18 cellular contexts compared by ENCODE assay signal in the genomic region with DNA sequence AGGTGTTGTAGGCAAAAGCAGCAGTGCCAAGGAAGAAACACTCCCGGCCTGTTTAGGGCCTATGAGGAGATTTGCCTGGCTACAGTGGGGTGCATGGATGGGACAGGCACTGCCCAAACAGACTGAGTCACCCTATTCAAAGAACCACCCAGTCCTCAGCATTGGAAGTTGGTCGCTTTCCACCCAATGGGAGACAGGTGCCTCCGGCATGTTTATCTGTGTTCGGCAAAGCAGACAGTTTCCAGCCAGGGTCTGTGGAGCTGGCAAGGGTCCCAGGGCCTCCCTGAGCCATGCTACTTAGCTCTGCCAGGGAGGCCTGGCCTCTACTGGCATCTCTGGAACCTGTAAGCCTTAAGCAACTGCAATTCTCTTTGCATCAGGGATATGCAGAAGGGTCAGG.
"Had no signal": no experiment of that assay in that cellular context is flagged by ENCODE, and none has a peak within 500 bp of the region (broad histone marks: within the 10 kb centered on the region; RNA-seq: fewer than 3 reads in every experiment).

No MANE protein-coding gene starts in this region.

- H3K27ac ChIP-seq: heart left ventricle, skin epidermis, tibial nerve, vagina had no signal

- H3K4me3 ChIP-seq: heart left ventricle, skin epidermis, tibial nerve, vagina had no signal

- H3K36me3 ChIP-seq: heart left ventricle, tibial nerve, vagina had no signal

- DNase-seq: activated CD4-positive, alpha-beta T cell treated with anti-CD3 and anti-CD28 coated beads, Interleukin-2, amount 50 U/mL, for 1 hour; activated CD8-positive, alpha-beta memory T cell treated with anti-CD3 and anti-CD28 coated beads for 24 hours; activated gamma-delta T cell treated with Interleukin-2 at 50 U/mL for 16 hours; activated naive CD8-positive, alpha-beta T cell treated with anti-CD3 and anti-CD28 coated beads for 36 hours; cerebellar nuclear complex; effector memory CD4-positive, alpha-beta T cell; immature natural killer cell; mesendoderm; posterior cingulate gyrus; stimulated activated CD4-positive, alpha-beta T cell treated with anti-CD3 and anti-CD28 coated beads, Interleukin-15, amount 100 ng/mL, for 24 hours; stimulated activated CD4-positive, alpha-beta T cell treated with anti-CD3 and anti-CD28 coated beads, Interleukin-4, amount 100 ng/mL, for 1 hour; stimulated activated naive B cell treated with anti-CD40 and anti-IgM and Interleukin-4, amounts not matched to agents 10 μg/mL and 1 μg/mL and 100 μg/mL, for 72 hours had no signal

- ATAC-seq: activated CD4-positive, CD25-positive, alpha-beta regulatory T cell treated with anti-CD3 and anti-CD28 coated beads, Interleukin-2, amount 50 U/mL, for 24 hours; natural killer cell treated with Interleukin-12 subunit alpha and Interleukin-12 subunit beta and Interleukin-15 and Interleukin-18, amount 100 ng/mL, for 72 hours; stimulated activated naive B cell treated with anti-CD40 and anti-IgM and Interleukin-4, amounts not matched to agents 10 μg/mL and 1 μg/mL and 100 μg/mL, for 72 hours had no signal

- H3K9me3 ChIP-seq: tibial nerve, vagina had no signal

- H3K4me1 ChIP-seq: tibial nerve, vagina had no signal

- H3K27me3 ChIP-seq: tibial nerve, vagina had no signal
